14 cellular contexts compared by ENCODE assay signal in the genomic region with DNA sequence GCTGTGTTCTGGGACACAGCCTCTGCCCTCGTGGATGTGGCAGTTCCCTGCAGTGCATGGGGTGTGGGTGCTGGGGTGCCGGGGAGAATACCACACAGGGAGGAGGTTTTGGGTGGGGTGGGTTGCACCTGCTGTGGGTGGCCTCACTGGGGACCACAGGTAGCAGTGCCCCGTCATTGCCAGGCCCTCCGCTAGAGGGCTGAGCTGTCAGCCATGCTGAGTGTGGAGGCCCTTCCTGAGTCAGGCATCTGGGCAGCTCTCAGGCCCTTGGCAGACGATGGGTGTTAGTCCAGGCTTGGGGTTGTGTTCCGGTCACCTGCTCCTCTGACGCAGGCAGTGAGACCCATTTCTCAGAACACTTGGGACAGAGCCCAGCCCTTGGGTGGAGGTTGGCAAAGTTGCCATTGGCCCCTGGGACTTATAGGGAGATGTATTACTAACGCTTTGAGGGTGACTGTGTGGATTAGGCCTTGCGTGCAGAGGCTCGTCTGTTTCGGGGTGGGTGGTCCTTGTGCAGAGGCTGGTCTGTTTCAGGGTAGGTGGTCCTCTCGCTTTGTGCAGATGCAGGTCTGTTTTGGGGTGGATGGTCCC. TPM values are rescaled to one million over a fixed set of nuclear protein-coding genes. Genes with fewer than 3 reads are reported as not detected.
DNase-seq lines count a peak whose midpoint lies in the region; ATAC-seq, FAIRE-seq and TF ChIP-seq lines count a peak whose summit lies in the region.
"Had no signal": no experiment of that assay in that cellular context is flagged by ENCODE, and none has a peak within 500 bp of the region (broad histone marks: within the 10 kb centered on the region; RNA-seq: fewer than 3 reads in every experiment).

No MANE protein-coding gene starts in this region.

- DNase-seq in Jurkat, Clone E6-1 (ENCODE audit: low read depth, low spot score) = peak; percentile 44
- DNase-seq in K562 (ENCODE audit: extremely low read depth in 1 of 4, low spot score in 3 of 4) (no peak), heart left ventricle (peak; percentile 73 to 94 (median 79)), suprapubic skin (ENCODE audit: low spot score in 2 of 2) (no peak), sigmoid colon (no peak), SW480 (ENCODE audit: low spot score) (no peak)
- DNase-seq: glutamatergic neuron, NCI-H1930, NCI-H774, SIG-M5 had no signal

- intact Hi-C loops in K562 (cut with micrococcal nuclease) (no loop called here), heart left ventricle (cut with DNase I) (loop anchor here in 1 of 10 donors (10.0 kb wide), 1 partner anchor 57 kb away; no protein-coding TSS in a partner anchor), sigmoid colon (cut with DNase I) (no loop called here)

- H2AFZ ChIP-seq in K562 (ENCODE audit: low read depth, low read length) = no peak overlapping the region

- no peaks in the 10 kb centered on the region for H3K27me3 ChIP-seq in K562 (ENCODE audit: control insufficient read depth in 2 of 2, insufficient read depth in 2 of 2, low read length in 2 of 2)
- no peaks in the 10 kb centered on the region for H3K27me3 ChIP-seq in heart left ventricle
- no peaks in the 10 kb centered on the region for H3K27me3 ChIP-seq in skeletal muscle tissue (ENCODE audit: control insufficient read depth in 3 of 3, insufficient read depth in 3 of 3, low read length in 3 of 3)
- no peaks in the 10 kb centered on the region for H3K27me3 ChIP-seq in suprapubic skin
- no peaks in the 10 kb centered on the region for H3K27me3 ChIP-seq in sigmoid colon

- H3K9me3 ChIP-seq in K562 (replicated peaks; ENCODE audit: control insufficient read depth, insufficient read depth, low read depth, low read length) (no peaks in the 10 kb centered on the region), heart left ventricle (no peaks in the 10 kb centered on the region), skeletal muscle tissue (ENCODE audit: control insufficient read depth in 3 of 3, low read length in 3 of 3) (no peaks in the 10 kb centered on the region), suprapubic skin (no peaks in the 10 kb centered on the region), sigmoid colon (no peaks in the 10 kb centered on the region)

- in situ Hi-C loops in K562 (cut with MboI) = no loop called here

- BruUV-seq in K562 (replicated peaks; lab: Mats Ljungman, UMichigan) = no TSS peak

- no peaks in the 10 kb centered on the region; the same call in 1 of the 2 replicates for H4K20me1 ChIP-seq in K562 (replicated peaks; ENCODE audit: control insufficient read depth, insufficient read depth, low read length)

- H3K4me3 ChIP-seq in Jurkat, Clone E6-1 (ENCODE audit: low read length) = no peak overlapping the region
- H3K4me3 ChIP-seq in K562 (no peak overlapping the region), heart left ventricle (peak overlapping the region in 3 of 12 donors; percentile 4 to 23 (median 9)), skeletal muscle tissue (ENCODE audit: low read length in 3 of 3) (peak overlapping the region; percentile 79 to 91 (median 89)), suprapubic skin (no peak overlapping the region), sigmoid colon (no peak overlapping the region)

- H3K79me2 ChIP-seq in K562 (ENCODE audit: control insufficient read depth, insufficient read depth, low read length) = peaks cover 14% of the 10 kb centered on the region; the same call in 2 of the 3 replicates

- H3K4me1 ChIP-seq in K562 (replicated peaks in 1 of 2; ENCODE audit: control insufficient read depth in 2 of 2, insufficient read depth in 2 of 2, low read length in 2 of 2) (peaks cover 0 to 11% of the 10 kb centered on the region in 2 experiments; a peak in 1 of 5 replicates), heart left ventricle (peaks cover 0 to 6% (median 0%) of the 10 kb centered on the region in 12 donors), skeletal muscle tissue (ENCODE audit: control insufficient read depth in 3 of 3, insufficient read depth in 3 of 3, low read length in 3 of 3) (peaks cover 14 to 42% (median 32%) of the 10 kb centered on the region in 3 donors), suprapubic skin (no peaks in the 10 kb centered on the region), sigmoid colon (no peaks in the 10 kb centered on the region)

- TF ChIP-seq RAD21 in K562 (CRISPR knock-in tag; conservative IDR thresholded peaks at IDR 0.05 in 1 of 2, IDR thresholded peaks at IDR 0.05 in 1 of 2) = no peak

- no peak for TF ChIP-seq POLR2A in K562 (conservative IDR thresholded peaks at IDR 0.05)
- peak in 1 of 2 donors; percentile 34 for TF ChIP-seq POLR2A in heart left ventricle (IDR thresholded peaks at IDR 0.05)
- TF ChIP-seq POLR2A in suprapubic skin (IDR thresholded peaks at IDR 0.05) = no peak
- no peak for TF ChIP-seq POLR2A in sigmoid colon (IDR thresholded peaks at IDR 0.05)

- H3K36me3 ChIP-seq in K562 (ENCODE audit: control insufficient read depth, insufficient read depth, low read length) (peaks cover 76% of the 10 kb centered on the region), heart left ventricle (peaks cover 0 to 81% (median 74%) of the 10 kb centered on the region in 9 donors), skeletal muscle tissue (ENCODE audit: control insufficient read depth in 3 of 3, insufficient read depth in 3 of 3, low read length in 3 of 3) (peaks cover 55 to 62% (median 59%) of the 10 kb centered on the region in 3 donors), suprapubic skin (peaks cover 87% of the 10 kb centered on the region), sigmoid colon (peaks cover 44 to 76% (median 61%) of the 10 kb centered on the region in 4 donors)

- TF ChIP-seq EP300 in K562 (IDR thresholded peaks at IDR 0.05; ENCODE audit: low read length) (no peak), suprapubic skin (IDR thresholded peaks at IDR 0.05) (no peak), sigmoid colon (IDR thresholded peaks at IDR 0.05) (no peak)

- CTCF ChIA-PET in K562 (lab: Yijun Ruan, JAX; ENCODE audit: low intra/inter-chr PET ratio) = no interaction called here

- H3K27ac ChIP-seq in K562 (ENCODE audit: extremely low read depth, low read depth, low read length) (no peak overlapping the region), heart left ventricle (peak overlapping the region in 8 of 12 donors; percentile 6 to 74 (median 49)), skeletal muscle tissue (ENCODE audit: low read depth, low read length) (peak overlapping the region; percentile 84), suprapubic skin (no peak overlapping the region), sigmoid colon (no peak overlapping the region)

- no peak for FAIRE-seq in K562 (lab: Jason Lieb, UNC)
- FAIRE-seq: G401.6 had no signal

- no peak overlapping the region for H3K4me2 ChIP-seq in K562 (ENCODE audit: insufficient read depth, low read length)

- ATAC-seq in K562 (peak; percentile 28; the same call in 1 of the 3 replicates), heart left ventricle (peak; percentile 94 to 97 (median 96)), HG03097 (IDR thresholded peaks at IDR 0.05; ENCODE audit: low FRiP score, unreplicated experiment) (no peak)
- ATAC-seq: naive thymus-derived CD8-positive, alpha-beta T cell had no signal

- TF ChIP-seq CTCF in K562 (IDR thresholded peaks at IDR 0.05 in 2 of 3, conservative IDR thresholded peaks at IDR 0.05 in 1 of 3; ENCODE audit: insufficient read depth in 2 of 3, low read depth in 1 of 3, low read length in 3 of 3) = no peak
- peak in 10 of 12 donors; percentile 11 to 63 (median 36) for TF ChIP-seq CTCF in heart left ventricle (IDR thresholded peaks at IDR 0.05)
- TF ChIP-seq CTCF in suprapubic skin (IDR thresholded peaks at IDR 0.05) = no peak
- TF ChIP-seq CTCF in sigmoid colon (IDR thresholded peaks at IDR 0.05) = no peak

- POLR2A ChIA-PET in K562 (lab: Yijun Ruan, JAX) = interaction anchor here (0.6 to 0.9 kb wide), 2 partner anchors 11 to 23 kb away, joined by 3 to 5 read pairs; no protein-coding TSS in a partner anchor

- H3K9me1 ChIP-seq in K562 (ENCODE audit: control insufficient read depth, insufficient read depth, low read length) = no peaks in the 10 kb centered on the region

- H3K9ac ChIP-seq in K562 (ENCODE audit: insufficient read depth in 1 of 2, low read depth in 2 of 2, low read length in 2 of 2) (peak overlapping the region in 1 of 2 experiments; percentile 68; a peak in 2 of 4 replicates), skeletal muscle tissue (ENCODE audit: low read depth in 1 of 3, low read length in 3 of 3) (peak overlapping the region; percentile 71 to 98 (median 95))

- WGBS in K562 (ENCODE audit: insufficient coverage, low coverage, missing lambda C conversion rate) = 81% methylated on average over 11 of the region's 12 CpGs
- 71 to 80% (median 78%) methylated on average over 9 to 12 of the region's 12 CpGs for WGBS in heart left ventricle, 4 donors
- 86% methylated on average over 7 of the region's 12 CpGs for WGBS in suprapubic skin
- WGBS in sigmoid colon, 2 donors = 93 to 94% methylated on average over 12 of the region's 12 CpGs

RNA-seq across cellular contexts. Expression of a gene that starts 23.9 kb away (rescaled TPM):
- 50.2 TPM for polyA plus RNA-seq in Jurkat, Clone E6-1 (2012; ENCODE audit: insufficient read depth, insufficient read length)
- 228 and 231 TPM in 2 replicates for total RNA-seq in K562 (2011; cell fraction: chromatin; rRNA removed; ENCODE audit: low replicate concordance)
- total RNA-seq in K562 (2011; cell fraction: nucleolus; rRNA removed) = 111 and 116 TPM in 2 replicates
- 105 and 117 TPM in 2 replicates for total RNA-seq in K562 (2011; cell fraction: nucleoplasm; rRNA removed)
- total RNA-seq in K562 (2014; rRNA removed) = 31.3 and 36.8 TPM in 2 replicates
- total RNA-seq in K562 (2014; rRNA removed; fragmentation: Illumina TruSeq; extraction: Trizol) = 32.5 and 33.8 TPM in 2 replicates
- 29.7 and 30.9 TPM in 2 replicates for total RNA-seq in K562 (2015; rRNA removed; fragmentation: Illumina TruSeq; extraction: Trizol)
- 43.7 and 53.5 TPM in 2 replicates for total RNA-seq in K562 (2021)
- polyA plus RNA-seq in K562 (2011; rRNA removed) = 23.9 and 27.8 TPM in 2 replicates
- 12.2 and 15.3 TPM in 2 replicates for polyA plus RNA-seq in K562 (2011; cell fraction: cytosol; rRNA removed)
- 138 and 140 TPM in 2 replicates for polyA plus RNA-seq in K562 (2011; cell fraction: nucleus; rRNA removed)
- 30.2 and 40.7 TPM in 2 replicates for polyA plus RNA-seq in K562 (2012)
- polyA plus RNA-seq in K562 (2014; fragmentation: Illumina TruSeq; extraction: Trizol) = 32.1 and 34.5 TPM in 2 replicates
- 10 to 100 TPM in 1 of 2 experiments, 1 to 10 TPM in 1; 9.1 to 16.4 TPM for polyA plus RNA-seq in K562 (2014; fragmentation: Nextera tagmentation; extraction: Ambion mirVana)
- 35.9 and 41.2 TPM in 2 replicates for polyA plus RNA-seq in K562 (2014; rRNA removed)
- 81.0 and 84.8 TPM in 2 replicates for polyA minus RNA-seq in K562 (2011; rRNA and poly(A)+ RNA removed)
- 18.4 and 26.1 TPM in 2 replicates for polyA minus RNA-seq in K562 (2011; cell fraction: cytosol; rRNA and poly(A)+ RNA removed)
- 52.5 and 71.8 TPM in 2 replicates for polyA minus RNA-seq in K562 (2011; cell fraction: nucleus; rRNA and poly(A)+ RNA removed)
- 10 to 100 TPM; 23.0 to 73.0 (median 36.7) TPM for total RNA-seq in heart left ventricle
- polyA plus RNA-seq in heart left ventricle = 10 to 100 TPM; 17.0 to 40.7 TPM
- 42.8 TPM for total RNA-seq in skeletal muscle tissue
- total RNA-seq in suprapubic skin = 10 to 100 TPM; 27.4 to 65.2 (median 47.0) TPM
- 10 to 100 TPM; 17.4 to 49.6 (median 26.0) TPM for total RNA-seq in sigmoid colon
- 10 to 100 TPM in 1 of 3 donors, 1 to 10 TPM in 2; 6.0 to 20.7 (median 6.2) TPM for polyA plus RNA-seq in sigmoid colon

RNA-seq across cellular contexts. Expression of a gene that starts 24.2 kb away (rescaled TPM):
- polyA plus RNA-seq in Jurkat, Clone E6-1 (2012; ENCODE audit: insufficient read depth, insufficient read length) = 34.9 TPM
- total RNA-seq in K562 (2011; cell fraction: chromatin; rRNA removed; ENCODE audit: low replicate concordance) = 76.9 and 158 TPM in 2 replicates
- 122 and 125 TPM in 2 replicates for total RNA-seq in K562 (2011; cell fraction: nucleolus; rRNA removed)
- 94.2 and 95.7 TPM in 2 replicates for total RNA-seq in K562 (2011; cell fraction: nucleoplasm; rRNA removed)
- 20.1 and 22.4 TPM in 2 replicates for total RNA-seq in K562 (2014; rRNA removed)
- 4.5 and 6.0 TPM in 2 replicates for total RNA-seq in K562 (2014; rRNA removed; fragmentation: Illumina TruSeq; extraction: Trizol)
- total RNA-seq in K562 (2015; rRNA removed; fragmentation: Illumina TruSeq; extraction: Trizol) = 13.5 and 14.2 TPM in 2 replicates
- 29.1 and 30.5 TPM in 2 replicates for total RNA-seq in K562 (2021)
- polyA plus RNA-seq in K562 (2011; rRNA removed) = 12.4 and 16.7 TPM in 2 replicates
- polyA plus RNA-seq in K562 (2011; cell fraction: cytosol; rRNA removed) = 13.8 and 15.9 TPM in 2 replicates
- polyA plus RNA-seq in K562 (2011; cell fraction: nucleus; rRNA removed) = 66.8 and 97.1 TPM in 2 replicates
- 14.5 and 40.1 TPM in 2 replicates for polyA plus RNA-seq in K562 (2012)
- 10.6 and 16.1 TPM in 2 replicates for polyA plus RNA-seq in K562 (2014; fragmentation: Illumina TruSeq; extraction: Trizol)
- 1 to 10 TPM; 1.2 to 1.9 TPM for polyA plus RNA-seq in K562 (2014; fragmentation: Nextera tagmentation; extraction: Ambion mirVana)
- polyA plus RNA-seq in K562 (2014; rRNA removed) = 27.9 and 30.0 TPM in 2 replicates
- 11.0 and 11.9 TPM in 2 replicates for polyA minus RNA-seq in K562 (2011; rRNA and poly(A)+ RNA removed)
- polyA minus RNA-seq in K562 (2011; cell fraction: cytosol; rRNA and poly(A)+ RNA removed) = 9.0 and 10.6 TPM in 2 replicates
- 48.5 and 60.9 TPM in 2 replicates for polyA minus RNA-seq in K562 (2011; cell fraction: nucleus; rRNA and poly(A)+ RNA removed)
- 1 to 10 TPM in 6 of 9 donors, under 1 TPM in 3; 0.72 to 4.0 (median 1.3) TPM for total RNA-seq in heart left ventricle
- 1 to 10 TPM in 1 of 2 donors, under 1 TPM in 1; 0.64 to 1.8 TPM for polyA plus RNA-seq in heart left ventricle
- 3.1 TPM for total RNA-seq in skeletal muscle tissue
- total RNA-seq in suprapubic skin = 1 to 10 TPM in 3 of 4 donors, under 1 TPM in 1; 0.73 to 9.7 (median 3.5) TPM
- total RNA-seq in sigmoid colon = 1 to 10 TPM; 1.4 to 4.7 (median 1.9) TPM
- 1 to 10 TPM in 2 of 3 donors, under 1 TPM in 1; 0.92 to 7.4 (median 1.8) TPM for polyA plus RNA-seq in sigmoid colon

Comparison
In these comparisons a context has a peak if more than half of its experiments do, and no peak if none do; other contexts are left out.
1. DNase-seq: peak in Jurkat, Clone E6-1 (single experiment) and heart left ventricle (5 of 5); none in K562 (0 of 4), suprapubic skin (0 of 2), sigmoid colon (single experiment) and SW480 (single experiment).
2. H3K4me3 ChIP-seq: peak in skeletal muscle tissue (3 of 3); none in Jurkat, Clone E6-1 (single experiment), K562 (single experiment), suprapubic skin (single experiment) and sigmoid colon (0 of 4).
3. H3K27ac ChIP-seq: peak in heart left ventricle (8 of 12) and skeletal muscle tissue (single experiment); none in K562 (single experiment), suprapubic skin (single experiment) and sigmoid colon (0 of 4).
4. CTCF ChIP-seq: peak in heart left ventricle (10 of 12); none in K562 (0 of 3), suprapubic skin (0 of 2) and sigmoid colon (0 of 4).